28 cellular contexts compared by ENCODE assay signal in genomic region chr2:11244091-11244826, GRCh38.
"Had no signal": no experiment of that assay in that cellular context is flagged by ENCODE, and none has a peak within 500 bp of the region (broad histone marks: within the 10 kb centered on the region; RNA-seq: fewer than 3 reads in every experiment).

No MANE protein-coding gene starts in this region.

- H3K4me3 ChIP-seq: coronary artery, esophagus muscularis mucosa, mucosa of descending colon, pancreas, smooth muscle cell, stomach, thyroid gland, vagina had no signal

- ATAC-seq: mucosa of descending colon; natural killer cell treated with Interleukin-12 subunit alpha and Interleukin-12 subunit beta and Interleukin-15 and Interleukin-18, amount 100 ng/mL, for 72 hours; sciatic nerve; stimulated activated effector memory CD8-positive, alpha-beta T cell treated with anti-CD3 and anti-CD28 coated beads, Interleukin-12 subunit alpha, Interleukin-12 subunit beta, amount 100 ng/mL, for 72 hours had no signal

- H3K27me3 ChIP-seq: esophagus muscularis mucosa, neutrophil, pancreas, stomach, thyroid gland, vagina had no signal

- H3K4me3 Mint-ChIP-seq: immature natural killer cell; mesothelial cell of epicardium; naive B cell; natural killer cell treated with Interleukin-12 subunit alpha and Interleukin-12 subunit beta and Interleukin-15 and Interleukin-18, amount 100 ng/mL, for 72 hours; neural crest cell; stimulated activated effector memory CD8-positive, alpha-beta T cell treated with anti-CD3 and anti-CD28 coated beads, Interleukin-12 subunit alpha, Interleukin-12 subunit beta, amount 100 ng/mL, for 72 hours had no signal

- DNase-seq: dermis blood vessel endothelial cell; effector memory CD4-positive, alpha-beta T cell; foreskin melanocyte; glutamatergic neuron; hypothalamus; immature natural killer cell; mesenchymal stem cell; mucosa of descending colon; naive B cell; pancreas; stimulated activated CD4-positive, alpha-beta T cell treated with anti-CD3 and anti-CD28 coated beads, Interleukin-12 subunit alpha, Interleukin-12 subunit beta, amount 100 ng/mL, for 4 hours; stimulated activated CD4-positive, alpha-beta T cell treated with anti-CD3 and anti-CD28 coated beads, Interleukin-1b, Interleukin-23, amount 100 ng/mL, for 48 hours; stimulated activated CD4-positive, alpha-beta T cell treated with anti-CD3 and anti-CD28 coated beads, Interleukin-4, amount 100 ng/mL, for 24 hours; stimulated activated naive CD4-positive, alpha-beta T cell treated with Interleukin-2 at 50 U/mL for 16 hours; stomach; thyroid gland had no signal

- H3K4me1 Mint-ChIP-seq: stimulated activated effector memory CD8-positive, alpha-beta T cell treated with anti-CD3 and anti-CD28 coated beads, Interleukin-12 subunit alpha, Interleukin-12 subunit beta, amount 100 ng/mL, for 72 hours had no signal

- H3K27me3 Mint-ChIP-seq: naive B cell; natural killer cell treated with Interleukin-12 subunit alpha and Interleukin-12 subunit beta and Interleukin-15 and Interleukin-18, amount 100 ng/mL, for 72 hours had no signal

- FAIRE-seq: endothelial cell of umbilical vein, keratinocyte had no signal

- H3K36me3 Mint-ChIP-seq: natural killer cell treated with Interleukin-12 subunit alpha and Interleukin-12 subunit beta and Interleukin-15 and Interleukin-18, amount 100 ng/mL, for 72 hours had no signal

- H3K9me3 ChIP-seq: esophagus muscularis mucosa, mucosa of descending colon, neutrophil, pancreas, stomach, thyroid gland, vagina had no signal

- H3K4me2 ChIP-seq: smooth muscle cell had no signal

- H3K36me3 ChIP-seq: pancreas, thyroid gland, vagina had no signal

- H3K27ac ChIP-seq: coronary artery, esophagus muscularis mucosa, neutrophil, pancreas, stomach, thyroid gland, vagina had no signal

- H3K27ac Mint-ChIP-seq: immature natural killer cell; mesothelial cell of epicardium; natural killer cell treated with Interleukin-12 subunit alpha and Interleukin-12 subunit beta and Interleukin-15 and Interleukin-18, amount 100 ng/mL, for 72 hours; stimulated activated effector memory CD8-positive, alpha-beta T cell treated with anti-CD3 and anti-CD28 coated beads, Interleukin-12 subunit alpha, Interleukin-12 subunit beta, amount 100 ng/mL, for 72 hours had no signal

- H3K4me1 ChIP-seq: thyroid gland, vagina had no signal

- H3K9me3 Mint-ChIP-seq: immature natural killer cell; naive B cell; natural killer cell treated with Interleukin-12 subunit alpha and Interleukin-12 subunit beta and Interleukin-15 and Interleukin-18, amount 100 ng/mL, for 72 hours; stimulated activated effector memory CD8-positive, alpha-beta T cell treated with anti-CD3 and anti-CD28 coated beads, Interleukin-12 subunit alpha, Interleukin-12 subunit beta, amount 100 ng/mL, for 72 hours had no signal
